In the genomic region with DNA sequence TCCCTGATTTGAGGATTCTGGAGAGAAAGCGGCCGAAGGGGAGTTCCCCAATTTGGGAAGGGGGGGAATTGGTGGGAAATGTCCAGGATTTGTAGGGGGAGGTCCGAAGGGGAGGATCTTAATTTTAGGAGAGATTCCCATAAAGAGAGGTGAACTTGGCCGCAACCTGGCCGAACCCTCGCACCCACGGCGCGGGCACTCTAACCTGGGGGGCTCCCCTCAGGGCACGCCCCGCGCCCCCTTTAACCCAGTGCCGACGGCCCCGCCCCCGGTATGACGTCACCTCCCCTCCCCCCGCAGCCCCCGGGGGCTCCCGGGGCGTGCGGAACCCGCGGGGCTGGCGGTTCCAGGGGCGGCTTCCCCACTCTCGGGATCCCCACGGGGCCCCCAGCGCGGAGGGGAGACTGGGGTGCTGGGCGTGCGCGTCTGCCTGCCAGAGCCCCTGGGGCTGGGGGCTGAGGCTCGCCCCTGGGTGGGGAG, we compare ENCODE assay signal across 1 cellular context.
TF ChIP-seq lines count a peak whose summit lies in the region.

No MANE protein-coding gene starts in this region.

TF ChIP-seq in K562, 482 proteins besides CTCF, POLR2A, EP300 and RAD21 (continued from another document and continues in another):
- TF ChIP-seq, protein P1, sequence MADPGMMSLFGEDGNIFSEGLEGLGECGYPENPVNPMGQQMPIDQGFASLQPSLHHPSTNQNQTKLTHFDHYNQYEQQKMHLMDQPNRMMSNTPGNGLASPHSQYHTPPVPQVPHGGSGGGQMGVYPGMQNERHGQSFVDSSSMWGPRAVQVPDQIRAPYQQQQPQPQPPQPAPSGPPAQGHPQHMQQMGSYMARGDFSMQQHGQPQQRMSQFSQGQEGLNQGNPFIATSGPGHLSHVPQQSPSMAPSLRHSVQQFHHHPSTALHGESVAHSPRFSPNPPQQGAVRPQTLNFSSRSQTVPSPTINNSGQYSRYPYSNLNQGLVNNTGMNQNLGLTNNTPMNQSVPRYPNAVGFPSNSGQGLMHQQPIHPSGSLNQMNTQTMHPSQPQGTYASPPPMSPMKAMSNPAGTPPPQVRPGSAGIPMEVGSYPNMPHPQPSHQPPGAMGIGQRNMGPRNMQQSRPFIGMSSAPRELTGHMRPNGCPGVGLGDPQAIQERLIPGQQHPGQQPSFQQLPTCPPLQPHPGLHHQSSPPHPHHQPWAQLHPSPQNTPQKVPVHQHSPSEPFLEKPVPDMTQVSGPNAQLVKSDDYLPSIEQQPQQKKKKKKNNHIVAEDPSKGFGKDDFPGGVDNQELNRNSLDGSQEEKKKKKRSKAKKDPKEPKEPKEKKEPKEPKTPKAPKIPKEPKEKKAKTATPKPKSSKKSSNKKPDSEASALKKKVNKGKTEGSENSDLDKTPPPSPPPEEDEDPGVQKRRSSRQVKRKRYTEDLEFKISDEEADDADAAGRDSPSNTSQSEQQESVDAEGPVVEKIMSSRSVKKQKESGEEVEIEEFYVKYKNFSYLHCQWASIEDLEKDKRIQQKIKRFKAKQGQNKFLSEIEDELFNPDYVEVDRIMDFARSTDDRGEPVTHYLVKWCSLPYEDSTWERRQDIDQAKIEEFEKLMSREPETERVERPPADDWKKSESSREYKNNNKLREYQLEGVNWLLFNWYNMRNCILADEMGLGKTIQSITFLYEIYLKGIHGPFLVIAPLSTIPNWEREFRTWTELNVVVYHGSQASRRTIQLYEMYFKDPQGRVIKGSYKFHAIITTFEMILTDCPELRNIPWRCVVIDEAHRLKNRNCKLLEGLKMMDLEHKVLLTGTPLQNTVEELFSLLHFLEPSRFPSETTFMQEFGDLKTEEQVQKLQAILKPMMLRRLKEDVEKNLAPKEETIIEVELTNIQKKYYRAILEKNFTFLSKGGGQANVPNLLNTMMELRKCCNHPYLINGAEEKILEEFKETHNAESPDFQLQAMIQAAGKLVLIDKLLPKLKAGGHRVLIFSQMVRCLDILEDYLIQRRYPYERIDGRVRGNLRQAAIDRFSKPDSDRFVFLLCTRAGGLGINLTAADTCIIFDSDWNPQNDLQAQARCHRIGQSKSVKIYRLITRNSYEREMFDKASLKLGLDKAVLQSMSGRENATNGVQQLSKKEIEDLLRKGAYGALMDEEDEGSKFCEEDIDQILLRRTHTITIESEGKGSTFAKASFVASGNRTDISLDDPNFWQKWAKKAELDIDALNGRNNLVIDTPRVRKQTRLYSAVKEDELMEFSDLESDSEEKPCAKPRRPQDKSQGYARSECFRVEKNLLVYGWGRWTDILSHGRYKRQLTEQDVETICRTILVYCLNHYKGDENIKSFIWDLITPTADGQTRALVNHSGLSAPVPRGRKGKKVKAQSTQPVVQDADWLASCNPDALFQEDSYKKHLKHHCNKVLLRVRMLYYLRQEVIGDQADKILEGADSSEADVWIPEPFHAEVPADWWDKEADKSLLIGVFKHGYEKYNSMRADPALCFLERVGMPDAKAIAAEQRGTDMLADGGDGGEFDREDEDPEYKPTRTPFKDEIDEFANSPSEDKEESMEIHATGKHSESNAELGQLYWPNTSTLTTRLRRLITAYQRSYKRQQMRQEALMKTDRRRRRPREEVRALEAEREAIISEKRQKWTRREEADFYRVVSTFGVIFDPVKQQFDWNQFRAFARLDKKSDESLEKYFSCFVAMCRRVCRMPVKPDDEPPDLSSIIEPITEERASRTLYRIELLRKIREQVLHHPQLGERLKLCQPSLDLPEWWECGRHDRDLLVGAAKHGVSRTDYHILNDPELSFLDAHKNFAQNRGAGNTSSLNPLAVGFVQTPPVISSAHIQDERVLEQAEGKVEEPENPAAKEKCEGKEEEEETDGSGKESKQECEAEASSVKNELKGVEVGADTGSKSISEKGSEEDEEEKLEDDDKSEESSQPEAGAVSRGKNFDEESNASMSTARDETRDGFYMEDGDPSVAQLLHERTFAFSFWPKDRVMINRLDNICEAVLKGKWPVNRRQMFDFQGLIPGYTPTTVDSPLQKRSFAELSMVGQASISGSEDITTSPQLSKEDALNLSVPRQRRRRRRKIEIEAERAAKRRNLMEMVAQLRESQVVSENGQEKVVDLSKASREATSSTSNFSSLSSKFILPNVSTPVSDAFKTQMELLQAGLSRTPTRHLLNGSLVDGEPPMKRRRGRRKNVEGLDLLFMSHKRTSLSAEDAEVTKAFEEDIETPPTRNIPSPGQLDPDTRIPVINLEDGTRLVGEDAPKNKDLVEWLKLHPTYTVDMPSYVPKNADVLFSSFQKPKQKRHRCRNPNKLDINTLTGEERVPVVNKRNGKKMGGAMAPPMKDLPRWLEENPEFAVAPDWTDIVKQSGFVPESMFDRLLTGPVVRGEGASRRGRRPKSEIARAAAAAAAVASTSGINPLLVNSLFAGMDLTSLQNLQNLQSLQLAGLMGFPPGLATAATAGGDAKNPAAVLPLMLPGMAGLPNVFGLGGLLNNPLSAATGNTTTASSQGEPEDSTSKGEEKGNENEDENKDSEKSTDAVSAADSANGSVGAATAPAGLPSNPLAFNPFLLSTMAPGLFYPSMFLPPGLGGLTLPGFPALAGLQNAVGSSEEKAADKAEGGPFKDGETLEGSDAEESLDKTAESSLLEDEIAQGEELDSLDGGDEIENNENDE (IDR thresholded peaks at IDR 0.05; ENCODE audit: low read depth, low read length): no peak
- TF ChIP-seq NFXL1 (CRISPR knock-in tag; IDR thresholded peaks at IDR 0.05) (no peak), PHTF2 (CRISPR knock-in tag; IDR thresholded peaks at IDR 0.05) (no peak), FIP1L1 (IDR thresholded peaks at IDR 0.05; ENCODE audit: low read depth, low read length, poor library complexity, severe bottlenecking) (no peak), JUND (IDR thresholded peaks at IDR 0.05; ENCODE audit: borderline replicate concordance, low read depth, low read length) (peak; percentile 68), JUND (tag; IDR thresholded peaks at IDR 0.05; ENCODE audit: borderline replicate concordance, low read depth, low read length) (no peak), TGIF2 (CRISPR knock-in tag; IDR thresholded peaks at IDR 0.05) (no peak), PCBP1 (IDR thresholded peaks at IDR 0.05; ENCODE audit: low read depth, low read length, poor library complexity, severe bottlenecking) (no peak), ATF1 (CRISPR knock-in tag; IDR thresholded peaks at IDR 0.05) (no peak), ATF1 (tag; IDR thresholded peaks at IDR 0.05) (peak; percentile 77), DACH1 (IDR thresholded peaks at IDR 0.05; ENCODE audit: partially characterized antibody) (no peak), MAZ (CRISPR knock-in tag; conservative IDR thresholded peaks at IDR 0.05 in 1 of 2, IDR thresholded peaks at IDR 0.05 in 1 of 2) (peak in 1 of 2 experiments; percentile 29; a peak in 1 of 4 replicates), CREB1 (IDR thresholded peaks at IDR 0.05) (0 out of 2 replicates have a peak, but pooled peaks have one; percentile 25), CREB1 (CRISPR knock-in tag; IDR thresholded peaks at IDR 0.05) (no peak), RFX5 (IDR thresholded peaks at IDR 0.05; ENCODE audit: low read depth, low read length) (no peak), TRIM24 (IDR thresholded peaks at IDR 0.05) (no peak), ZC3H4 (CRISPR knock-in tag; IDR thresholded peaks at IDR 0.05; ENCODE audit: borderline replicate concordance) (no peak), U2AF2 (optimal IDR thresholded peaks at IDR 0.05; ENCODE audit: low read depth, low read length) (no peak), ZNF146 (CRISPR knock-in tag; IDR thresholded peaks at IDR 0.05; ENCODE audit: unreplicated experiment) (no peak), EGR1 (conservative IDR thresholded peaks at IDR 0.05) (0 out of 2 replicates have a peak, but pooled peaks have one; percentile 5), TFAM (CRISPR knock-in tag; conservative IDR thresholded peaks at IDR 0.05) (no peak), ZNF121 (CRISPR knock-in tag; conservative IDR thresholded peaks at IDR 0.05) (no peak), SNIP1 (IDR thresholded peaks at IDR 0.05; ENCODE audit: low read depth) (no peak), NRF1 (conservative IDR thresholded peaks at IDR 0.05 in 1 of 2, IDR thresholded peaks at IDR 0.05 in 1 of 2) (no peak), KAT2B (IDR thresholded peaks at IDR 0.05; ENCODE audit: low read depth, low read length) (no peak), HDAC1 (IDR thresholded peaks at IDR 0.05) (no peak), HDAC8 (tag; IDR thresholded peaks at IDR 0.05) (no peak), ZNF347 (CRISPR knock-in tag; IDR thresholded peaks at IDR 0.05; ENCODE audit: low read depth) (no peak)
- TF ChIP-seq, protein P2, sequence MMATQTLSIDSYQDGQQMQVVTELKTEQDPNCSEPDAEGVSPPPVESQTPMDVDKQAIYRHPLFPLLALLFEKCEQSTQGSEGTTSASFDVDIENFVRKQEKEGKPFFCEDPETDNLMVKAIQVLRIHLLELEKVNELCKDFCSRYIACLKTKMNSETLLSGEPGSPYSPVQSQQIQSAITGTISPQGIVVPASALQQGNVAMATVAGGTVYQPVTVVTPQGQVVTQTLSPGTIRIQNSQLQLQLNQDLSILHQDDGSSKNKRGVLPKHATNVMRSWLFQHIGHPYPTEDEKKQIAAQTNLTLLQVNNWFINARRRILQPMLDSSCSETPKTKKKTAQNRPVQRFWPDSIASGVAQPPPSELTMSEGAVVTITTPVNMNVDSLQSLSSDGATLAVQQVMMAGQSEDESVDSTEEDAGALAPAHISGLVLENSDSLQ (IDR thresholded peaks at IDR 0.05): no peak
- TF ChIP-seq, protein P3, sequence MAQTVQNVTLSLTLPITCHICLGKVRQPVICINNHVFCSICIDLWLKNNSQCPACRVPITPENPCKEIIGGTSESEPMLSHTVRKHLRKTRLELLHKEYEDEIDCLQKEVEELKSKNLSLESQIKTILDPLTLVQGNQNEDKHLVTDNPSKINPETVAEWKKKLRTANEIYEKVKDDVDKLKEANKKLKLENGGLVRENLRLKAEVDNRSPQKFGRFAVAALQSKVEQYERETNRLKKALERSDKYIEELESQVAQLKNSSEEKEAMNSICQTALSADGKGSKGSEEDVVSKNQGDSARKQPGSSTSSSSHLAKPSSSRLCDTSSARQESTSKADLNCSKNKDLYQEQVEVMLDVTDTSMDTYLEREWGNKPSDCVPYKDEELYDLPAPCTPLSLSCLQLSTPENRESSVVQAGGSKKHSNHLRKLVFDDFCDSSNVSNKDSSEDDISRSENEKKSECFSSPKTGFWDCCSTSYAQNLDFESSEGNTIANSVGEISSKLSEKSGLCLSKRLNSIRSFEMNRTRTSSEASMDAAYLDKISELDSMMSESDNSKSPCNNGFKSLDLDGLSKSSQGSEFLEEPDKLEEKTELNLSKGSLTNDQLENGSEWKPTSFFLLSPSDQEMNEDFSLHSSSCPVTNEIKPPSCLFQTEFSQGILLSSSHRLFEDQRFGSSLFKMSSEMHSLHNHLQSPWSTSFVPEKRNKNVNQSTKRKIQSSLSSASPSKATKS (CRISPR knock-in tag; IDR thresholded peaks at IDR 0.05): no peak
- TF ChIP-seq, protein P4, sequence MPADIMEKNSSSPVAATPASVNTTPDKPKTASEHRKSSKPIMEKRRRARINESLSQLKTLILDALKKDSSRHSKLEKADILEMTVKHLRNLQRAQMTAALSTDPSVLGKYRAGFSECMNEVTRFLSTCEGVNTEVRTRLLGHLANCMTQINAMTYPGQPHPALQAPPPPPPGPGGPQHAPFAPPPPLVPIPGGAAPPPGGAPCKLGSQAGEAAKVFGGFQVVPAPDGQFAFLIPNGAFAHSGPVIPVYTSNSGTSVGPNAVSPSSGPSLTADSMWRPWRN (IDR thresholded peaks at IDR 0.05; ENCODE audit: low read depth): no peak
- TF ChIP-seq, protein P5, sequence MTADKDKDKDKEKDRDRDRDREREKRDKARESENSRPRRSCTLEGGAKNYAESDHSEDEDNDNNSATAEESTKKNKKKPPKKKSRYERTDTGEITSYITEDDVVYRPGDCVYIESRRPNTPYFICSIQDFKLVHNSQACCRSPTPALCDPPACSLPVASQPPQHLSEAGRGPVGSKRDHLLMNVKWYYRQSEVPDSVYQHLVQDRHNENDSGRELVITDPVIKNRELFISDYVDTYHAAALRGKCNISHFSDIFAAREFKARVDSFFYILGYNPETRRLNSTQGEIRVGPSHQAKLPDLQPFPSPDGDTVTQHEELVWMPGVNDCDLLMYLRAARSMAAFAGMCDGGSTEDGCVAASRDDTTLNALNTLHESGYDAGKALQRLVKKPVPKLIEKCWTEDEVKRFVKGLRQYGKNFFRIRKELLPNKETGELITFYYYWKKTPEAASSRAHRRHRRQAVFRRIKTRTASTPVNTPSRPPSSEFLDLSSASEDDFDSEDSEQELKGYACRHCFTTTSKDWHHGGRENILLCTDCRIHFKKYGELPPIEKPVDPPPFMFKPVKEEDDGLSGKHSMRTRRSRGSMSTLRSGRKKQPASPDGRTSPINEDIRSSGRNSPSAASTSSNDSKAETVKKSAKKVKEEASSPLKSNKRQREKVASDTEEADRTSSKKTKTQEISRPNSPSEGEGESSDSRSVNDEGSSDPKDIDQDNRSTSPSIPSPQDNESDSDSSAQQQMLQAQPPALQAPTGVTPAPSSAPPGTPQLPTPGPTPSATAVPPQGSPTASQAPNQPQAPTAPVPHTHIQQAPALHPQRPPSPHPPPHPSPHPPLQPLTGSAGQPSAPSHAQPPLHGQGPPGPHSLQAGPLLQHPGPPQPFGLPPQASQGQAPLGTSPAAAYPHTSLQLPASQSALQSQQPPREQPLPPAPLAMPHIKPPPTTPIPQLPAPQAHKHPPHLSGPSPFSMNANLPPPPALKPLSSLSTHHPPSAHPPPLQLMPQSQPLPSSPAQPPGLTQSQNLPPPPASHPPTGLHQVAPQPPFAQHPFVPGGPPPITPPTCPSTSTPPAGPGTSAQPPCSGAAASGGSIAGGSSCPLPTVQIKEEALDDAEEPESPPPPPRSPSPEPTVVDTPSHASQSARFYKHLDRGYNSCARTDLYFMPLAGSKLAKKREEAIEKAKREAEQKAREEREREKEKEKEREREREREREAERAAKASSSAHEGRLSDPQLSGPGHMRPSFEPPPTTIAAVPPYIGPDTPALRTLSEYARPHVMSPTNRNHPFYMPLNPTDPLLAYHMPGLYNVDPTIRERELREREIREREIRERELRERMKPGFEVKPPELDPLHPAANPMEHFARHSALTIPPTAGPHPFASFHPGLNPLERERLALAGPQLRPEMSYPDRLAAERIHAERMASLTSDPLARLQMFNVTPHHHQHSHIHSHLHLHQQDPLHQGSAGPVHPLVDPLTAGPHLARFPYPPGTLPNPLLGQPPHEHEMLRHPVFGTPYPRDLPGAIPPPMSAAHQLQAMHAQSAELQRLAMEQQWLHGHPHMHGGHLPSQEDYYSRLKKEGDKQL (CRISPR knock-in tag; IDR thresholded peaks at IDR 0.05; ENCODE audit: borderline replicate concordance): no peak
- TF ChIP-seq, protein P6, sequence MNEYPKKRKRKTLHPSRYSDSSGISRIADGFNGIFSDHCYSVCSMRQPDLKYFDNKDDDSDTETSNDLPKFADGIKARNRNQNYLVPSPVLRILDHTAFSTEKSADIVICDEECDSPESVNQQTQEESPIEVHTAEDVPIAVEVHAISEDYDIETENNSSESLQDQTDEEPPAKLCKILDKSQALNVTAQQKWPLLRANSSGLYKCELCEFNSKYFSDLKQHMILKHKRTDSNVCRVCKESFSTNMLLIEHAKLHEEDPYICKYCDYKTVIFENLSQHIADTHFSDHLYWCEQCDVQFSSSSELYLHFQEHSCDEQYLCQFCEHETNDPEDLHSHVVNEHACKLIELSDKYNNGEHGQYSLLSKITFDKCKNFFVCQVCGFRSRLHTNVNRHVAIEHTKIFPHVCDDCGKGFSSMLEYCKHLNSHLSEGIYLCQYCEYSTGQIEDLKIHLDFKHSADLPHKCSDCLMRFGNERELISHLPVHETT (CRISPR knock-in tag; conservative IDR thresholded peaks at IDR 0.05 in 1 of 2, IDR thresholded peaks at IDR 0.05 in 1 of 2): 0 out of 4 replicates have a peak, but pooled peaks of 1 of the 2 experiments have one; percentile 2
